Comparison of ENCODE assay signal across 14 cellular contexts in the genomic region with DNA sequence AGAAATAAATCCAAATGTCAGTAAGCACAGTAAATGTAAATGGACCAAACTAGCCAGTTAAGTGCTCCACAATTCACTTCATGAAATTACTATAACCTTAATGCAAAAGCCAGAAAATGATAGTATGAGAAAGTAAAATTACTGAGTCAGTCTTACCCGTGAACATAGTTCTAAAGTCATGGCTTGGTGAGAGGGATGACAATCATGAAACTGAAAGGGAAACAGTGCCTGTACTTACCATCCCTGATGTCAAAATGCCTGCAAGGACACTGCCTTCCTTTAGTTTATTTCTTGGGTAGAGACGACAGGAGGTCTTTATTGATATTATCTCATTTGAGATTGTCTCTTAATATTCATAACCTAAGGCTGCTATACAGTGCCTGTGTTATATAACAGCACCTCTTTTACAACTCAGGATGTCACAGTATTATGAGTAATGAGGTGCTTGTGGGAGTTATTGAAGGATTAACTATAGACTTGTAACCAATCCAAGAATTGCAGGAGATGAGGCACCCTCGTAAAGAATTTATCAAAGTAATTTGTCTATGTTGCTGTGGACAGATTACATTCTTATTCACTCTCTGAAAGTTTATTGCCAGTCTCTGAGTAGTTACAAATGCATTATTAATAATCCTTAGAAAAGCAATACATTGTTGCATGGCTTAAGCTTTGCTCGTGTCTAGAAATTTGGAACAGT.
A peak's percentile ranks its signal among the peaks of the same experiment; 100 is the strongest.
DNase-seq lines count a peak whose midpoint lies in the region; ATAC-seq lines count a peak whose summit lies in the region.
"Had no signal": no experiment of that assay in that cellular context is flagged by ENCODE, and none has a peak within 500 bp of the region (broad histone marks: within the 10 kb centered on the region; RNA-seq: fewer than 3 reads in every experiment).

No MANE protein-coding gene starts in this region.

- intact Hi-C loops in left colon (cut with DNase I, micrococcal nuclease): no loop called here

- DNase-seq in iris pigment epithelial cell (ENCODE audit: low read depth) (peak; percentile 15), left colon (no peak), NCI-H1694 treated with DMSO at 0.1 percent for 48 hours (lab: John Stamatoyannopoulos, UW) (no peak), Ammon's horn (ENCODE audit: low spot score) (no peak), HPDE6-E6E7 (ENCODE audit: extremely low spot score) (no peak)
- DNase-seq: activated effector memory CD4-positive, alpha-beta T cell treated with anti-CD3 and anti-CD28 coated beads, Interleukin-2, amount 50 U/mL, for 16 hours; colonic mucosa; DMS153; heart left ventricle; midbrain; NCI-H2107 had no signal

- ATAC-seq in GM18870 (IDR thresholded peaks at IDR 0.05; ENCODE audit: unreplicated experiment) (peak; percentile 87), GM21619 (IDR thresholded peaks at IDR 0.05; ENCODE audit: unreplicated experiment) (peak; percentile 80), HG03520 (IDR thresholded peaks at IDR 0.05; ENCODE audit: unreplicated experiment) (peak; percentile 67), left colon (no peak)
- ATAC-seq: heart left ventricle had no signal
